Comparison of ENCODE assay signal across 31 cellular contexts in the genomic region with DNA sequence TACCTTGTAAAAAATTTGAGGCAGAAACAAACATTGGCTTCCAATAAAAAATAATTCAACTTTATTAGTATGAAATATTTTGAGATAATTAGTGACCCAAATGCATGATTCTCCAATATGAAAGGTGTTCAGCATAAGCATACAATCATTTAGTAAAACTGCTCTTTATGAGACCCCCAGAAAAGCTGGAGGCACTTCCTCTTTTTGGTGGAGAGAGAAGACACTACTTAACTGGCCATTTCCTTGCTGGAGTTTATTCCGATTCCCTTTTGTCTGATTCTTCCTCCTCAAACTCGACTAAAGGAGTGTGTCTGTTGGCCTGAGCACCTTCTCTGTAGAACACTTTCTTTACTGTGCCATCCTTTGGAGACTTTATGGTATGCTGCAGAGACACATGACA.
"Had no signal": no experiment of that assay in that cellular context is flagged by ENCODE, and none has a peak within 500 bp of the region (broad histone marks: within the 10 kb centered on the region; RNA-seq: fewer than 3 reads in every experiment).

No MANE protein-coding gene starts in this region.

- H3K9ac ChIP-seq: SK-N-SH had no signal

- H3K36me3 Mint-ChIP-seq: activated naive CD4-positive, alpha-beta T cell treated with anti-CD3 and anti-CD28 coated beads, Interleukin-2, amount 50 U/mL, for 72 hours had no signal

- H3K27me3 ChIP-seq: ascending aorta, body of pancreas, MG63, Peyer's patch, SJCRH30 had no signal

- H3K4me3 Mint-ChIP-seq: activated CD8-positive, alpha-beta T cell treated with anti-CD3 and anti-CD28 coated beads, Interleukin-2, amount 10 ng/mL, durations not matched to agents 7 days and 5 days; activated naive CD8-positive, alpha-beta T cell treated with anti-CD3 and anti-CD28 coated beads, Interleukin-2, amount 50 U/mL, for 24 hours; activated T-cell treated with anti-CD3 and anti-CD28 coated beads, Interleukin-2, amount 50 U/mL, for 24 hours; activated T-helper 1 cell treated with anti-CD3 and anti-CD28 coated beads, Interleukin-12 subunit alpha, Interleukin-12 subunit beta, Interleukin-2, Interleukin-4 antibody, amounts not matched to agents 30 ng/mL and 10 ng/mL and 1 ng/mL, durations not matched to agents 14 hours and 24 hours and 36 hours; central memory CD8-positive, alpha-beta T cell had no signal

- H3K9me3 ChIP-seq: ascending aorta, body of pancreas, MG63, Peyer's patch, SJCRH30, SK-N-SH had no signal

- H3K4me1 Mint-ChIP-seq: activated naive CD8-positive, alpha-beta T cell treated with anti-CD3 and anti-CD28 coated beads, Interleukin-2, amount 50 U/mL, for 24 hours; central memory CD8-positive, alpha-beta T cell had no signal

- H3K27me3 Mint-ChIP-seq: activated naive CD8-positive, alpha-beta T cell treated with anti-CD3 and anti-CD28 coated beads, Interleukin-2, amount 50 U/mL, for 24 hours; activated T-cell treated with anti-CD3 and anti-CD28 coated beads, Interleukin-2, amount 50 U/mL, for 24 hours; central memory CD8-positive, alpha-beta T cell had no signal

- H3K4me1 ChIP-seq: ascending aorta, body of pancreas, Peyer's patch, SJCRH30 had no signal

- H3K9me3 Mint-ChIP-seq: activated naive CD4-positive, alpha-beta T cell treated with anti-CD3 and anti-CD28 coated beads, Interleukin-2, amount 50 U/mL, for 72 hours; activated naive CD8-positive, alpha-beta T cell treated with anti-CD3 and anti-CD28 coated beads, Interleukin-2, amount 50 U/mL, for 24 hours; activated T-cell treated with anti-CD3 and anti-CD28 coated beads, Interleukin-2, amount 50 U/mL, for 24 hours; activated T-helper 1 cell treated with anti-CD3 and anti-CD28 coated beads, Interleukin-12 subunit alpha, Interleukin-12 subunit beta, Interleukin-2, Interleukin-4 antibody, amounts not matched to agents 30 ng/mL and 10 ng/mL and 1 ng/mL, durations not matched to agents 14 hours and 24 hours and 36 hours; central memory CD8-positive, alpha-beta T cell had no signal

- H3K4me3 ChIP-seq: ascending aorta, body of pancreas, MG63, Peyer's patch, SJCRH30 had no signal

- ATAC-seq: activated CD4-positive, CD25-positive, alpha-beta regulatory T cell treated with anti-CD3 and anti-CD28 coated beads, Interleukin-2, amount 50 U/mL, for 24 hours; activated CD8-positive, alpha-beta T cell treated with anti-CD3 and anti-CD28 coated beads, Interleukin-2, amount 10 ng/mL, durations not matched to agents 7 days and 5 days; activated naive CD4-positive, alpha-beta T cell treated with anti-CD3 and anti-CD28 coated beads, Interleukin-2, amount 50 U/mL, for 72 hours; activated naive CD8-positive, alpha-beta T cell treated with anti-CD3 and anti-CD28 coated beads, Interleukin-2, amount 50 U/mL, for 24 hours; body of pancreas had no signal

- H3K4me2 ChIP-seq: SK-N-SH had no signal

- DNase-seq: activated CD4-positive, alpha-beta T cell treated with anti-CD3 and anti-CD28 coated beads for 48 hours; activated CD4-positive, alpha-beta T cell treated with anti-CD3 and anti-CD28 coated beads, Interleukin-2, amount 50 U/mL, for 4 hours; activated CD8-positive, alpha-beta memory T cell treated with anti-CD3 and anti-CD28 coated beads, Interleukin-2, amount 50 U/mL, for 48 hours; activated CD8-positive, alpha-beta T cell treated with anti-CD3 and anti-CD28 coated beads, Interleukin-2, amount 10 ng/mL, durations not matched to agents 7 days and 5 days; activated effector memory CD4-positive, alpha-beta T cell treated with anti-CD3 and anti-CD28 coated beads, Interleukin-2, amount 50 U/mL, for 16 hours; activated naive CD4-positive, alpha-beta T cell treated with Interleukin-2 at 50 U/mL for 16 hours; activated naive CD8-positive, alpha-beta T cell treated with anti-CD3 and anti-CD28 coated beads, Interleukin-2, amount 50 U/mL, for 24 hours; activated T-cell treated with anti-CD3 and anti-CD28 coated beads, Interleukin-2, amount 50 U/mL, for 24 hours; amniotic stem cell; body of pancreas; MG63; NCI-H1092; NCI-H1417; NCI-H1930; NCI-H2171; NCI-H226; NCI-H510A; NCI-H526 treated with DMSO at 0.1 percent for 48 hours; NCI-H82; Peyer's patch; Right ventricle myocardium superior; SJCRH30; SK-N-SH; T-helper 1 cell; WERI-Rb-1 had no signal

- H3K27ac ChIP-seq: ascending aorta, body of pancreas, Peyer's patch, RWPE1, SJCRH30, WERI-Rb-1 had no signal

- H3K27ac Mint-ChIP-seq: activated CD8-positive, alpha-beta T cell treated with anti-CD3 and anti-CD28 coated beads, Interleukin-2, amount 10 ng/mL, durations not matched to agents 7 days and 5 days; activated naive CD8-positive, alpha-beta T cell treated with anti-CD3 and anti-CD28 coated beads, Interleukin-2, amount 50 U/mL, for 24 hours; activated T-cell treated with anti-CD3 and anti-CD28 coated beads, Interleukin-2, amount 50 U/mL, for 24 hours; activated T-helper 1 cell treated with anti-CD3 and anti-CD28 coated beads, Interleukin-12 subunit alpha, Interleukin-12 subunit beta, Interleukin-2, Interleukin-4 antibody, amounts not matched to agents 30 ng/mL and 10 ng/mL and 1 ng/mL, durations not matched to agents 14 hours and 24 hours and 36 hours had no signal
